Comparison of ENCODE assay signal across 22 cellular contexts in the genomic region with DNA sequence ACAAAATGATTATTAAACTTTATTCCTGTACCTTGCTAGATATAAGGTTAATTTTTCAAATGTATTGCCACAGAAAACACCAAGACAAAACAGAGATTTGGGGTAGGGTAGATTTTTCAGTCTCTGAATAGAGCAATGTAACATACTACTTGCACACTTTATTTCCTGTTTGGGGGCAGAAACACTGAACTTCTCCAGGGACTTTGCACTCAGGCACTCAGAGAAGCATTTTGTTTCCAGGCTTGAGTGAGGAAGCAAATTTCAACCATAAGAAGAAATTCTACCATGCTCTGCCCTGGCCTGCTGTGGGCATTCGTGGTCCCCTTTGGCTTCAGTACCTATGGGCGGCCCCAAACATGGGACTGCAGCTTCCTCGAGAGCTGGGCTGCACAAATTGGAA.
DNase-seq lines count a peak whose midpoint lies in the region; ATAC-seq and TF ChIP-seq lines count a peak whose summit lies in the region.
"Had no signal": no experiment of that assay in that cellular context is flagged by ENCODE, and none has a peak within 500 bp of the region (broad histone marks: within the 10 kb centered on the region; RNA-seq: fewer than 3 reads in every experiment).

No MANE protein-coding gene starts in this region.

- H4K20me1 ChIP-seq in GM23338 (replicated peaks; ENCODE audit: insufficient read depth) (no peaks in the 10 kb centered on the region), PC-9 (ENCODE audit: insufficient read depth) (no peaks in the 10 kb centered on the region), fibroblast of lung (ENCODE audit: control insufficient read depth, extremely low read depth, insufficient read depth, low read length) (no peaks in the 10 kb centered on the region)
- H4K20me1 ChIP-seq: BLaER1 treated with 17β-estradiol and CSF1 and Interleukin-3, amounts not matched to agents 10 nM and 100 nM had no signal

- BruUV-seq in PC-9 (replicated peaks; lab: Mats Ljungman, UMichigan) = no TSS peak

- H3K36me3 ChIP-seq in GM23338 (ENCODE audit: insufficient read depth) (no peaks in the 10 kb centered on the region), PC-9 (ENCODE audit: low read depth) (no peaks in the 10 kb centered on the region), fibroblast of lung (ENCODE audit: control insufficient read depth, insufficient read depth, low read length) (no peaks in the 10 kb centered on the region), transverse colon (no peaks in the 10 kb centered on the region)
- H3K36me3 ChIP-seq: BLaER1 treated with 17β-estradiol and CSF1 and Interleukin-3, amounts not matched to agents 10 nM and 100 nM; Peyer's patch had no signal

- H3K79me2 ChIP-seq in GM23338 (replicated peaks; ENCODE audit: insufficient read depth) = no peaks in the 10 kb centered on the region
- no peaks in the 10 kb centered on the region for H3K79me2 ChIP-seq in PC-9 (ENCODE audit: low read depth)
- H3K79me2 ChIP-seq in fibroblast of lung (ENCODE audit: control insufficient read depth, insufficient read depth, low read length) = no peaks in the 10 kb centered on the region

- no peak overlapping the region for H3K27ac Mint-ChIP-seq in GM23338
- H3K27ac Mint-ChIP-seq: CD4-positive, alpha-beta T cell had no signal

- no peaks in the 10 kb centered on the region for H3K9me2 ChIP-seq in GM23338 (ENCODE audit: insufficient read depth)
- no peaks in the 10 kb centered on the region for H3K9me2 ChIP-seq in PC-9 (ENCODE audit: insufficient read depth)
- H3K9me2 ChIP-seq: SK-N-SH had no signal

- in situ Hi-C loops in transverse colon (cut with MboI; ENCODE audit: low pct_ligation_motif_present in 1 of 4, low pct_unique_long_range_greater_than_20kb in 1 of 4, low sequenced_read_pairs in 3 of 4) = no loop called here

- H3K27ac ChIP-seq in GM23338 (ENCODE audit: low read depth) (no peak overlapping the region), PC-9 (peak overlapping the region; percentile 75), fibroblast of lung (ENCODE audit: insufficient read depth, low read length) (peak overlapping the region; percentile 39), transverse colon (peak overlapping the region in 3 of 4 donors; percentile 31 to 43 (median 34))
- H3K27ac ChIP-seq: BLaER1 treated with 17β-estradiol and CSF1 and Interleukin-3, amounts not matched to agents 10 nM and 100 nM had no signal

- 0 out of 2 replicates have a peak overlapping the region, but pooled peaks have one; percentile 38 for H2AFZ ChIP-seq in GM23338
- H2AFZ ChIP-seq in PC-9 = no peak overlapping the region
- H2AFZ ChIP-seq in fibroblast of lung (ENCODE audit: low read length) = no peak overlapping the region

- ATAC-seq in GM23338 (no peak), HG03342 (IDR thresholded peaks at IDR 0.05; ENCODE audit: unreplicated experiment) (no peak)

- H3K4me1 ChIP-seq in GM23338 (ENCODE audit: insufficient read depth) = no peaks in the 10 kb centered on the region
- peaks cover 23% of the 10 kb centered on the region for H3K4me1 ChIP-seq in PC-9 (replicated peaks; ENCODE audit: insufficient read depth)
- H3K4me1 ChIP-seq in fibroblast of lung (ENCODE audit: control insufficient read depth, extremely low read depth, insufficient read depth, low read length) = peaks cover 4% of the 10 kb centered on the region
- peaks cover 0 to 15% (median 6%) of the 10 kb centered on the region in 4 donors for H3K4me1 ChIP-seq in transverse colon
- H3K4me1 ChIP-seq: BLaER1 treated with 17β-estradiol and CSF1 and Interleukin-3, amounts not matched to agents 10 nM and 100 nM; Peyer's patch had no signal

- H3K4me3 ChIP-seq in GM23338 (no peak overlapping the region), PC-9 (no peak overlapping the region), fibroblast of lung (replicated peaks in 1 of 4; ENCODE audit: control extremely low read depth in 1 of 4, insufficient read depth in 1 of 4, low read depth in 3 of 4, low read length in 4 of 4) (no peak overlapping the region), transverse colon (no peak overlapping the region)
- H3K4me3 ChIP-seq: BLaER1 treated with 17β-estradiol and CSF1 and Interleukin-3, amounts not matched to agents 10 nM and 100 nM; Peyer's patch had no signal

- H3K27me3 ChIP-seq in GM23338 (ENCODE audit: insufficient read depth) = no peaks in the 10 kb centered on the region
- H3K27me3 ChIP-seq in PC-9 (ENCODE audit: insufficient read depth, low read depth) = no peaks in the 10 kb centered on the region
- no peaks in the 10 kb centered on the region for H3K27me3 ChIP-seq in fibroblast of lung (ENCODE audit: control insufficient read depth, insufficient read depth, low read length)
- no peaks in the 10 kb centered on the region for H3K27me3 ChIP-seq in transverse colon
- H3K27me3 ChIP-seq: BLaER1 treated with 17β-estradiol and CSF1 and Interleukin-3, amounts not matched to agents 10 nM and 100 nM; Peyer's patch had no signal

- H3K9me3 ChIP-seq in PC-9 (ENCODE audit: insufficient read depth, low read depth) = no peaks in the 10 kb centered on the region
- H3K9me3 ChIP-seq in fibroblast of lung (ENCODE audit: control insufficient read depth, insufficient read depth, low read depth, low read length) = no peaks in the 10 kb centered on the region
- no peaks in the 10 kb centered on the region for H3K9me3 ChIP-seq in transverse colon
- H3K9me3 ChIP-seq: BLaER1 treated with 17β-estradiol and CSF1 and Interleukin-3, amounts not matched to agents 10 nM and 100 nM; Peyer's patch; SK-N-SH had no signal

- no peaks in the 10 kb centered on the region for H3F3A ChIP-seq in GM23338 (replicated peaks; ENCODE audit: low read depth)
- H3F3A ChIP-seq in PC-9 (ENCODE audit: insufficient read depth, low read depth) = peaks cover 8% of the 10 kb centered on the region

- intact Hi-C loops in PC-9 (cut with micrococcal nuclease; ENCODE audit: unreplicated experiment) (no loop called here), transverse colon (cut with DNase I; ENCODE audit: low total_unique reads) (no loop called here)

- no peak overlapping the region for H3K4me3 Mint-ChIP-seq in GM23338
- H3K4me3 Mint-ChIP-seq: CD4-positive, alpha-beta T cell had no signal

- no peaks in the 10 kb centered on the region for H3K36me3 Mint-ChIP-seq in GM23338 (ENCODE audit: low read depth)

- no peak for TF ChIP-seq CTCF in GM23338 (conservative IDR thresholded peaks at IDR 0.05; ENCODE audit: low read depth in 2 of 2)
- TF ChIP-seq CTCF in PC-9 (conservative IDR thresholded peaks at IDR 0.05) = no peak
- TF ChIP-seq CTCF in fibroblast of lung (conservative IDR thresholded peaks at IDR 0.05 in 1 of 2, IDR thresholded peaks at IDR 0.05 in 1 of 2; ENCODE audit: low read depth in 1 of 2, low read length in 2 of 2) = no peak
- no peak for TF ChIP-seq CTCF in transverse colon (IDR thresholded peaks at IDR 0.05)

- no peaks in the 10 kb centered on the region for H3K9me3 Mint-ChIP-seq in GM23338
- H3K9me3 Mint-ChIP-seq: CD4-positive, alpha-beta T cell had no signal

- CTCF ChIA-PET in PC-9 (lab: Charles Lee) = no interaction called here

- TF ChIP-seq POLR2A in transverse colon (IDR thresholded peaks at IDR 0.05) = no peak

- 81 to 100% methylated on average over 1 to 3 of the region's 3 CpGs for WGBS in transverse colon (ENCODE audit: low coverage in 1 of 2), 2 donors

- POLR2A ChIA-PET in PC-9 (lab: Charles Lee; ENCODE audit: unreplicated experiment) = interaction anchor here (0.5 kb wide), 1 partner anchor 12 kb away, joined by 3 read pairs; no protein-coding TSS in a partner anchor

- TF ChIP-seq EP300 in transverse colon (IDR thresholded peaks at IDR 0.05; ENCODE audit: low read depth) = no peak

- H3K4me1 Mint-ChIP-seq in GM23338 = no peaks in the 10 kb centered on the region

- DNase-seq in GM23338 (ENCODE audit: low spot score) (no peak), PC-9 (no peak), fibroblast of lung (ENCODE audit: low read depth in 2 of 2) (no peak), transverse colon (no peak)
- no peak for DNase-seq in stimulated activated CD4-positive, alpha-beta T cell treated with anti-CD3 and anti-CD28 coated beads, Interleukin-2, amount 100 ng/mL, for 24 hours
- no peak for DNase-seq in effector CD4-positive, alpha-beta T cell
- DNase-seq: AML-193; CD4-positive, alpha-beta T cell; H7; KG1; NCI-H1092; NCI-H1417 treated with DMSO at 0.1 percent for 48 hours; NCI-H1694 treated with DMSO at 0.1 percent for 48 hours; NCI-H2081 treated with DMSO at 0.1 percent for 48 hours; NCI-H2171; NCI-H510A; NCI-H69; Peyer's patch; SIG-M5; SK-N-SH had no signal

- H3K9ac ChIP-seq in fibroblast of lung (ENCODE audit: insufficient read depth, low read length) = no peak overlapping the region
- H3K9ac ChIP-seq: BLaER1 treated with 17β-estradiol and CSF1 and Interleukin-3, amounts not matched to agents 10 nM and 100 nM; SK-N-SH had no signal

- H3K4me2 ChIP-seq in GM23338 = no peak overlapping the region
- H3K4me2 ChIP-seq in PC-9 = peak overlapping the region; percentile 54; the same call in 1 of the 2 replicates
- H3K4me2 ChIP-seq in fibroblast of lung (ENCODE audit: extremely low read depth, insufficient read depth, low read length) = peak overlapping the region; percentile 48
- H3K4me2 ChIP-seq: BLaER1 treated with 17β-estradiol and CSF1 and Interleukin-3, amounts not matched to agents 10 nM and 100 nM; SK-N-SH had no signal

- H3K27me3 Mint-ChIP-seq in GM23338 (ENCODE audit: insufficient read depth, low read depth, poor library complexity) = no peaks in the 10 kb centered on the region
- H3K27me3 Mint-ChIP-seq: CD4-positive, alpha-beta T cell had no signal

TF ChIP-seq in GM23338, 12 proteins besides CTCF, POLR2A, EP300 and RAD21 (continues in another document):
- TF ChIP-seq POLR2AphosphoS5 (IDR thresholded peaks at IDR 0.05; ENCODE audit: low read depth) = no peak
- TF ChIP-seq, protein P1, sequence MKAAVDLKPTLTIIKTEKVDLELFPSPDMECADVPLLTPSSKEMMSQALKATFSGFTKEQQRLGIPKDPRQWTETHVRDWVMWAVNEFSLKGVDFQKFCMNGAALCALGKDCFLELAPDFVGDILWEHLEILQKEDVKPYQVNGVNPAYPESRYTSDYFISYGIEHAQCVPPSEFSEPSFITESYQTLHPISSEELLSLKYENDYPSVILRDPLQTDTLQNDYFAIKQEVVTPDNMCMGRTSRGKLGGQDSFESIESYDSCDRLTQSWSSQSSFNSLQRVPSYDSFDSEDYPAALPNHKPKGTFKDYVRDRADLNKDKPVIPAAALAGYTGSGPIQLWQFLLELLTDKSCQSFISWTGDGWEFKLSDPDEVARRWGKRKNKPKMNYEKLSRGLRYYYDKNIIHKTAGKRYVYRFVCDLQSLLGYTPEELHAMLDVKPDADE (IDR thresholded peaks at IDR 0.05) = no peak
- no peak for TF ChIP-seq JUNB (IDR thresholded peaks at IDR 0.05; ENCODE audit: unreplicated experiment)
- no peak for TF ChIP-seq CREB1 (CRISPR knock-in tag; IDR thresholded peaks at IDR 0.05; ENCODE audit: low read depth)
- no peak for TF ChIP-seq ZNF114 (CRISPR knock-in tag; IDR thresholded peaks at IDR 0.05)
- no peak for TF ChIP-seq ZNF331 (CRISPR knock-in tag; IDR thresholded peaks at IDR 0.05; ENCODE audit: low read depth)
- TF ChIP-seq EZH2phosphoT487 (IDR thresholded peaks at IDR 0.05; ENCODE audit: unreplicated experiment) = no peak
- TF ChIP-seq STAT1 (IDR thresholded peaks at IDR 0.05; ENCODE audit: unreplicated experiment) = no peak
